Comparison of ENCODE assay signal across 8 cellular contexts in the genomic region with DNA sequence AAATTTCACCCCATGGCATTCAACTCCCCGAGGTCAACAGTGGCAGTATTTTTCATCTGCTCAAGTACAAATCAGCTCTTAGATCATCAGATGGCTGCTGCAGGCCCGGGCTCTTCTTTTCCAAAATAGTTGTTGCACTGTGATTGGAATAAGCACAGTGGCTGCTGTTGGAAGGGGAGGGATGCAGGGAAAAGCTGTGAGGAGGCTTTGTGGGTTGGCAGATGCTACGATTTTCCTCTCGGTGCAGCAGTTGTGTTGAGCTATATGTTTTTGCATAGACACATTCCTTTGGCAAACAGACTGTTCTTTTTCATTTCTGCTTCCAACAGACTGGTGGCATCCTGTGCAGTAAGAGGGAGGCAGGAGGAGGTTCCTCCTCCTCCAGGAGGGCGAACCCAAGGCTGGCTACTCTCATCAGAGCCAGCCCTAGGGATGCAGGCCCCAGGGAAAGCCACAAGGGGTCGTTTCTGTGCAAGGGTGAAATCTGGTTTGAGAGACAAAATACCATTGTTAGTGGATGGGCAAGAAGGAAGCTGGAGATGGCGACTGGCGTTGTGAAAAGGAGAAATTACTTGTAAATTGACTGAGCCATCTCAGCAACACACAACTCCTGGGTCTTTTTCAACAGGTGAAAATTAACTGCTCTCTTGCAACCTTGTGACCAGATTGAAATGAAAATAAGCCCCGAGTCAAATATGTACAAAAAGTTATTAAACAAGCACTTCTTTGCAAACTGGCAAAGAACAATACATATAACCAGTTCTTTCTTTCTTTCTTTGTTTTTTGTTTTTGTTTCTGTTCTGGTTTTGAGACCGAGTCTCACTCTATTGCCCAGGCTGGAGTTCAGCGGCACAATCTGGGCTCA. TPM values are rescaled to one million over a fixed set of nuclear protein-coding genes. Genes with fewer than 3 reads are reported as not detected.
DNase-seq lines count a peak whose midpoint lies in the region; TF ChIP-seq lines count a peak whose summit lies in the region.

No MANE protein-coding gene starts in this region.

- H3K27ac Mint-ChIP-seq in activated T-helper 1 cell treated with anti-CD3 and anti-CD28 coated beads, Interleukin-12 subunit alpha, Interleukin-12 subunit beta, Interleukin-2, Interleukin-4 antibody, amounts not matched to agents 30 ng/mL and 10 ng/mL and 1 ng/mL, durations not matched to agents 14 hours and 24 hours and 36 hours, result no peak overlapping the region

- TF ChIP-seq CTCF in fibroblast of pulmonary artery (IDR thresholded peaks at IDR 0.05; ENCODE audit: low read length, missing control alignments), result peak; percentile 97

- peaks cover 4% of the 10 kb centered on the region for H3K4me1 Mint-ChIP-seq in activated T-helper 1 cell treated with anti-CD3 and anti-CD28 coated beads, Interleukin-12 subunit alpha, Interleukin-12 subunit beta, Interleukin-2, Interleukin-4 antibody, amounts not matched to agents 30 ng/mL and 10 ng/mL and 1 ng/mL, durations not matched to agents 14 hours and 24 hours and 36 hours (ENCODE audit: low read depth)

- DNase-seq in DMS79 treated with DMSO at 0.1 percent for 48 hours (lab: John Stamatoyannopoulos, UW) (peak; percentile 44), DMS79 (lab: John Stamatoyannopoulos, UW) (no peak), HT1080 (ENCODE audit: low read depth) (peak; percentile 84), RKO (ENCODE audit: low spot score) (peak; percentile 68), fibroblast of pulmonary artery (ENCODE audit: low read depth) (peak; percentile 82), nucleus accumbens (lab: John Stamatoyannopoulos, UW) (peak in 54 of 56 donors; percentile 4 to 81 (median 49)), superior temporal gyrus (ENCODE audit: extremely low spot score) (peak; percentile 88)
- peak; percentile 34 for DNase-seq in activated T-helper 1 cell treated with anti-CD3 and anti-CD28 coated beads, Interleukin-12 subunit alpha, Interleukin-12 subunit beta, Interleukin-2, Interleukin-4 antibody, amounts not matched to agents 30 ng/mL and 10 ng/mL and 1 ng/mL, durations not matched to agents 14 hours and 24 hours and 36 hours (ENCODE audit: low spot score)

- H3K4me3 Mint-ChIP-seq in activated T-helper 1 cell treated with anti-CD3 and anti-CD28 coated beads, Interleukin-12 subunit alpha, Interleukin-12 subunit beta, Interleukin-2, Interleukin-4 antibody, amounts not matched to agents 30 ng/mL and 10 ng/mL and 1 ng/mL, durations not matched to agents 14 hours and 24 hours and 36 hours, result no peak overlapping the region

- H3K4me3 ChIP-seq in fibroblast of pulmonary artery (replicated peaks; ENCODE audit: low read depth, low read length), result no peak overlapping the region

- no peaks in the 10 kb centered on the region for H3K36me3 Mint-ChIP-seq in activated T-helper 1 cell treated with anti-CD3 and anti-CD28 coated beads, Interleukin-12 subunit alpha, Interleukin-12 subunit beta, Interleukin-2, Interleukin-4 antibody, amounts not matched to agents 30 ng/mL and 10 ng/mL and 1 ng/mL, durations not matched to agents 14 hours and 24 hours and 36 hours (ENCODE audit: low read depth)

- peaks cover 5% of the 10 kb centered on the region for H3K27me3 Mint-ChIP-seq in activated T-helper 1 cell treated with anti-CD3 and anti-CD28 coated beads, Interleukin-12 subunit alpha, Interleukin-12 subunit beta, Interleukin-2, Interleukin-4 antibody, amounts not matched to agents 30 ng/mL and 10 ng/mL and 1 ng/mL, durations not matched to agents 14 hours and 24 hours and 36 hours (ENCODE audit: insufficient read depth)

- H3K9me3 Mint-ChIP-seq in activated T-helper 1 cell treated with anti-CD3 and anti-CD28 coated beads, Interleukin-12 subunit alpha, Interleukin-12 subunit beta, Interleukin-2, Interleukin-4 antibody, amounts not matched to agents 30 ng/mL and 10 ng/mL and 1 ng/mL, durations not matched to agents 14 hours and 24 hours and 36 hours, result no peaks in the 10 kb centered on the region

- intact Hi-C loops in activated T-helper 1 cell treated with anti-CD3 and anti-CD28 coated beads, Interleukin-12 subunit alpha, Interleukin-12 subunit beta, Interleukin-2, Interleukin-4 antibody, amounts not matched to agents 30 ng/mL and 10 ng/mL and 1 ng/mL, durations not matched to agents 14 hours and 24 hours and 36 hours (cut with micrococcal nuclease), result loop anchor here (1.0 kb wide), 4 partner anchors 49 to 225 kb away; no protein-coding TSS in a partner anchor

RNA-seq across cellular contexts. Expression of gene UBASH3B, which starts 26.6 kb away (rescaled TPM):
- 99.8 and 175 TPM in 2 replicates for total RNA-seq in HT1080 (2014; rRNA removed; shearing (Covaris generic))
- polyA plus RNA-seq in HT1080 (2015; cell fraction: cytosol; rRNA removed), result 51.5 and 55.4 TPM in 2 replicates
- polyA plus RNA-seq in HT1080 (2015; cell fraction: nucleus; rRNA removed), result 34.2 and 39.1 TPM in 2 replicates
- total RNA-seq in activated T-helper 1 cell treated with anti-CD3 and anti-CD28 coated beads, Interleukin-12 subunit alpha, Interleukin-12 subunit beta, Interleukin-2, Interleukin-4 antibody, amounts not matched to agents 30 ng/mL and 10 ng/mL and 1 ng/mL, durations not matched to agents 14 hours and 24 hours and 36 hours, result 17.9 and 18.3 TPM in 2 replicates
